8 cellular contexts compared by ENCODE assay signal in the genomic region with DNA sequence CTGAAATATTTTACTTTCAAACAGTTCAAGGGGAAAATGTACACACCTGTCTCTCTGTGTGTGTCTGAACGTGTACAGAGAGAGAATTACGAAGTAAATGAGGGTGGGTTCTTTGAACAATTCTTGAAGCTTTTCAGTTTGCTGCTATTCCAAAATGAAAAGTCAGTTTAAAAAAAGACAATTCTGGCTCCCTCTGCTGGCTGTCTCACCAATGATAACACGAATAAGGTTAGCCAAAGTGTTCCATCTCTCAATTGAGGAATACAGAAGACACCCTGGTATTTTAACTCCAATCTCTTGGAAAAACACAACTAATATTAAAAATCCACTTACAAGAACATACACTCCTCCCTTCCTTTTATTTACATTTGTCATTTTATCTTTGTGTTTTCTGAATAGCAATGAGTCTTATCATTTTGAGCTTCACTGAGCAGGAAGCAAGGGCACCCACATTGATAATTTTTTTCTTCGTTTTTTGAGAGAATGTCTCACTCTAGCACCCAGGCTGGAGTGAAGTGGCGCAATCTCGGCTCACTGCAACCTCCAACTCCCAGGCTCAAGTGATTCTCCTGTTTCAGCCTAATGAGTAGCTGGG. TPM values are rescaled to one million over a fixed set of nuclear protein-coding genes. Genes with fewer than 3 reads are reported as not detected.
DNase-seq lines count a peak whose midpoint lies in the region; ATAC-seq, FAIRE-seq and TF ChIP-seq lines count a peak whose summit lies in the region.

No MANE protein-coding gene starts in this region.

- H3K27me3 ChIP-seq in heart right ventricle (no peaks in the 10 kb centered on the region), MM.1S (replicated peaks; ENCODE audit: insufficient read depth, low read length) (no peaks in the 10 kb centered on the region), left ventricle myocardium inferior (ENCODE audit: low read depth) (no peaks in the 10 kb centered on the region)

- H3K4me3 ChIP-seq in heart right ventricle (no peak overlapping the region), MM.1S (ENCODE audit: low read length) (no peak overlapping the region), left ventricle myocardium inferior (no peak overlapping the region), lower leg skin (ENCODE audit: low read depth, poor library complexity, severe bottlenecking) (no peak overlapping the region)

- TF ChIP-seq CTCF in heart right ventricle (IDR thresholded peaks at IDR 0.05) (peak; percentile 20 to 70 (median 65)), MM.1S (IDR thresholded peaks at IDR 0.05; ENCODE audit: low read length) (peak; percentile 59), left ventricle myocardium inferior (IDR thresholded peaks at IDR 0.05; ENCODE audit: borderline replicate concordance) (peak; percentile 72), lower leg skin (IDR thresholded peaks at IDR 0.05) (no peak)

- no peaks in the 10 kb centered on the region for H3K9me2 ChIP-seq in MM.1S (replicated peaks; ENCODE audit: insufficient read depth, low read length)

- H3K27ac ChIP-seq in heart right ventricle (no peak overlapping the region), MM.1S (ENCODE audit: low read length) (no peak overlapping the region), left ventricle myocardium inferior (replicated peaks) (no peak overlapping the region)

- ATAC-seq in heart right ventricle (peak in 1 of 8 donors; percentile 28), Right ventricle myocardium inferior (no peak)

- intact Hi-C loops in heart right ventricle (cut with DNase I) (loop anchor here in 1 of 10 donors (1.0 kb wide), 1 partner anchor 104 kb away; no protein-coding TSS in a partner anchor), Right ventricle myocardium inferior (cut with DNase I) (loop anchor here (1.0 kb wide), 1 partner anchor 103 kb away; no protein-coding TSS in a partner anchor), left ventricle myocardium inferior (cut with micrococcal nuclease) (no loop called here), lower leg skin (cut with DNase I; ENCODE audit: low total_unique reads) (loop anchor here (5.0 kb wide), 1 partner anchor 1099 kb away; no protein-coding TSS in a partner anchor)

- H3K4me1 ChIP-seq in heart right ventricle (no peaks in the 10 kb centered on the region), MM.1S (ENCODE audit: low read length) (no peaks in the 10 kb centered on the region), left ventricle myocardium inferior (no peaks in the 10 kb centered on the region)

- H3K4me2 ChIP-seq in MM.1S (ENCODE audit: low read depth, low read length): no peak overlapping the region

- H3F3A ChIP-seq in MM.1S (ENCODE audit: insufficient read depth, low read length): no peaks in the 10 kb centered on the region

- H2AFZ ChIP-seq in MM.1S (ENCODE audit: low read length): no peak overlapping the region

- WGBS in heart right ventricle, 2 donors: 56 to 58% methylated on average over 6 of the region's 6 CpGs
- 55 to 58% methylated on average over 6 of the region's 6 CpGs for WGBS in lower leg skin, 2 donors

- no peaks in the 10 kb centered on the region for H4K20me1 ChIP-seq in MM.1S (ENCODE audit: insufficient read depth, low read length)

- TF ChIP-seq POLR2A in lower leg skin (IDR thresholded peaks at IDR 0.05): no peak

- FAIRE-seq in urothelium cell line (lab: Jason Lieb, UNC): no peak

- no peak overlapping the region for H3K9ac ChIP-seq in MM.1S (ENCODE audit: low read length)

- peak in 1 of 2 donors; percentile 49 for DNase-seq in heart right ventricle
- DNase-seq in Right ventricle myocardium inferior (ENCODE audit: missing footprints): no peak
- DNase-seq in MM.1S: peak; percentile 53
- DNase-seq in activated CD4-positive, alpha-beta T cell treated with anti-CD3 and anti-CD28 coated beads, Interleukin-2, amount 50 U/mL, for 1 hour: peak; percentile 22
- DNase-seq in left ventricle myocardium inferior: no peak
- DNase-seq in urothelium cell line (ENCODE audit: low spot score): peak; percentile 38
- no peak for DNase-seq in lower leg skin (ENCODE audit: low spot score in 2 of 2)
- no peak for DNase-seq in NCI-H2029 (lab: John Stamatoyannopoulos, UW)

- H3K79me2 ChIP-seq in MM.1S (ENCODE audit: low read length): 0 out of 2 replicates have a peak, but pooled peaks cover 2% of the 10 kb centered on the region

- H3K36me3 ChIP-seq in heart right ventricle (peaks cover 0 to 100% (median 71%) of the 10 kb centered on the region in 9 donors), MM.1S (replicated peaks; ENCODE audit: insufficient read depth, low read length) (peaks cover 8% of the 10 kb centered on the region; the same call in 1 of the 2 replicates), left ventricle myocardium inferior (peaks cover 96% of the 10 kb centered on the region)

- H3K9me3 ChIP-seq in heart right ventricle (no peaks in the 10 kb centered on the region), MM.1S (replicated peaks; ENCODE audit: insufficient read depth, low read length) (no peaks in the 10 kb centered on the region), left ventricle myocardium inferior (replicated peaks) (no peaks in the 10 kb centered on the region)

RNA-seq across cellular contexts. Expression of a gene that starts 20.5 kb away (rescaled TPM):
- total RNA-seq in heart right ventricle (10 to 100 TPM; 52.3 to 78.2 (median 62.9) TPM), Right ventricle myocardium inferior (68.1 TPM), left ventricle myocardium inferior (62.0 TPM), lower leg skin (10 to 100 TPM; 45.0 to 69.2 (median 51.5) TPM)
- 10 to 100 TPM; 21.6 to 54.5 TPM for polyA plus RNA-seq in heart right ventricle

RNA-seq across cellular contexts. Expression of a gene that starts 31.0 kb away (rescaled TPM):
- total RNA-seq in heart right ventricle (10 to 100 TPM in 4 of 10 donors, 1 to 10 TPM in 6; 4.7 to 26.6 (median 8.1) TPM), Right ventricle myocardium inferior (20.4 TPM), left ventricle myocardium inferior (18.3 TPM), lower leg skin (under 1 TPM in 1 of 4 donors, not detected in 3; 0.52 TPM)
- 10 to 100 TPM; 24.3 to 61.9 TPM for polyA plus RNA-seq in heart right ventricle

RNA-seq across cellular contexts. Expression of a gene that starts 36.6 kb away (rescaled TPM):
- total RNA-seq in heart right ventricle (1 to 10 TPM; 3.1 to 8.6 (median 7.4) TPM), Right ventricle myocardium inferior (3.7 TPM), left ventricle myocardium inferior (4.1 TPM), lower leg skin (under 1 TPM in 1 of 4 donors, not detected in 3; 0.25 TPM)
- polyA plus RNA-seq in heart right ventricle: 1 to 10 TPM; 2.1 to 6.1 TPM

RNA-seq across cellular contexts. Expression of a gene that starts 48.6 kb away (rescaled TPM):
- total RNA-seq in heart right ventricle (10 to 100 TPM; 13.9 to 41.5 (median 23.8) TPM), Right ventricle myocardium inferior (21.9 TPM), left ventricle myocardium inferior (18.8 TPM), lower leg skin (1 to 10 TPM in 2 of 4 donors, under 1 TPM in 2; 0.25 to 4.6 (median 1.6) TPM)
- polyA plus RNA-seq in heart right ventricle: 10 to 100 TPM; 10.9 to 17.0 TPM

Comparison
In these comparisons a context has a peak if more than half of its experiments do, and no peak if none do; other contexts are left out.
1. DNase-seq: peak in MM.1S (single experiment), activated CD4-positive, alpha-beta T cell treated with anti-CD3 and anti-CD28 coated beads, Interleukin-2, amount 50 U/mL, for 1 hour (single experiment) and urothelium cell line (single experiment); none in Right ventricle myocardium inferior (single experiment), left ventricle myocardium inferior (single experiment), lower leg skin (0 of 2) and NCI-H2029 (single experiment).
2. CTCF ChIP-seq: peak in heart right ventricle (9 of 9), MM.1S (single experiment) and left ventricle myocardium inferior (single experiment); none in lower leg skin (0 of 3).